ENCODE assay signal across 25 cellular contexts in the genomic region with DNA sequence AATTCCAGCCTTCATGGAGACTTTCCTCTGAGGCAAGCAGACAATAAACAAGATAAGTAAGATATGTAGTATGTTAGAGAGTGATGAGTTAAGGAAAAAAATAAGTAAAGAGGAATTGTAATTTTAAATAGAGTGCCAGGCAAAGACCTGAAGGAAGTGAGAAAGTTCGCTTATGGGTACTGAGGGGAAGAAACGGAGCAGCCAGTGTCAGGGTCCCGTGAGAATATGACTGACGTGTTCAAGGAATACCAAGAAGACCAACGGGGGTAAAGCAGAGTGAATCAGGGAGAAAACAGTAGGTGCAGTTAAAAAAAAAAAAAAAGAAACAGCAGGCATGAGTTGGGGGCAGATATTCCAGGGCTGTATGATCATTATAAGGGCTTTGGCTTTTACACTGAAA. TPM values are rescaled to one million over a fixed set of nuclear protein-coding genes. Genes with fewer than 3 reads are reported as not detected.
"Had no signal": no experiment of that assay in that cellular context is flagged by ENCODE, and none has a peak within 500 bp of the region (broad histone marks: within the 10 kb centered on the region; RNA-seq: fewer than 3 reads in every experiment).

No MANE protein-coding gene starts in this region.

- H3K9me3 Mint-ChIP-seq: activated naive CD8-positive, alpha-beta T cell treated with anti-CD3 and anti-CD28 coated beads, Interleukin-2, amount 10 ng/mL, durations not matched to agents 7 days and 5 days had no signal

- H3K27ac Mint-ChIP-seq: activated CD8-positive, alpha-beta T cell treated with anti-CD3 and anti-CD28 coated beads, Interleukin-2, amount 10 ng/mL, durations not matched to agents 7 days and 5 days; activated naive CD8-positive, alpha-beta T cell treated with anti-CD3 and anti-CD28 coated beads, Interleukin-2, amount 10 ng/mL, durations not matched to agents 7 days and 5 days had no signal

- ATAC-seq: activated CD4-positive, CD25-positive, alpha-beta regulatory T cell treated with anti-CD3 and anti-CD28 coated beads, Interleukin-2, amount 50 U/mL, for 24 hours; activated CD8-positive, alpha-beta T cell treated with anti-CD3 and anti-CD28 coated beads, Interleukin-2, amount 10 ng/mL, durations not matched to agents 7 days and 5 days had no signal

- H3K36me3 Mint-ChIP-seq: activated naive CD8-positive, alpha-beta T cell treated with anti-CD3 and anti-CD28 coated beads, Interleukin-2, amount 10 ng/mL, durations not matched to agents 7 days and 5 days had no signal

- H3K4me3 ChIP-seq: cardiac muscle cell had no signal

- H3K36me3 ChIP-seq: brain microvascular endothelial cell, cardiac muscle cell, WERI-Rb-1 had no signal

- H3K27me3 ChIP-seq: brain microvascular endothelial cell, cardiac muscle cell had no signal

- H3K27ac ChIP-seq: brain microvascular endothelial cell, cardiac muscle cell had no signal

- H3K4me3 Mint-ChIP-seq: activated CD8-positive, alpha-beta T cell treated with anti-CD3 and anti-CD28 coated beads, Interleukin-2, amount 10 ng/mL, durations not matched to agents 7 days and 5 days; activated naive CD8-positive, alpha-beta T cell treated with anti-CD3 and anti-CD28 coated beads, Interleukin-2, amount 10 ng/mL, durations not matched to agents 7 days and 5 days had no signal

- H3K4me1 Mint-ChIP-seq: activated naive CD8-positive, alpha-beta T cell treated with anti-CD3 and anti-CD28 coated beads, Interleukin-2, amount 10 ng/mL, durations not matched to agents 7 days and 5 days had no signal

- DNase-seq: activated CD4-positive, alpha-beta T cell treated with anti-CD3 and anti-CD28 coated beads for 4 hours; activated CD4-positive, alpha-beta T cell treated with anti-CD3 and anti-CD28 coated beads, Interleukin-2, amount 50 U/mL, for 4 hours; activated CD8-positive, alpha-beta memory T cell treated with anti-CD3 and anti-CD28 coated beads, Interleukin-2, amount 50 U/mL, for 48 hours; activated CD8-positive, alpha-beta T cell treated with anti-CD3 and anti-CD28 coated beads, Interleukin-2, amount 10 ng/mL, durations not matched to agents 7 days and 5 days; activated naive CD4-positive, alpha-beta T cell treated with anti-CD3 and anti-CD28 coated beads, Interleukin-2, amount 50 U/mL, for 16 hours; activated naive CD8-positive, alpha-beta T cell treated with anti-CD3 and anti-CD28 coated beads, Interleukin-2, amount 10 ng/mL, durations not matched to agents 7 days and 5 days; activated T-cell treated with anti-CD3 and anti-CD28 coated beads, Interleukin-2, amount 50 U/mL, for 1 hour; amygdala; brain microvascular endothelial cell; cerebellar nuclear complex; MM.1S; NCI-H1105; NCI-H1436; NCI-H1694 treated with DMSO at 0.1 percent for 48 hours; NCI-H2029 treated with DMSO at 0.1 percent for 48 hours; NCI-H446; NCI-H524; PC-3; SHP77 treated with DMSO at 0.1 percent for 48 hours; T-helper 1 cell; WERI-Rb-1 had no signal

RNA-seq across cellular contexts. Expression of gene ARHGEF33, which starts 45.1 kb away (rescaled TPM):
- total RNA-seq: SK-MEL-5; T-helper 2 cell treated with Interferon-gamma antibody and Interleukin-4, amounts not matched to agents 100 ng/mL and 5 ng/mL, for 36 hours had no signal
